In the genomic region with DNA sequence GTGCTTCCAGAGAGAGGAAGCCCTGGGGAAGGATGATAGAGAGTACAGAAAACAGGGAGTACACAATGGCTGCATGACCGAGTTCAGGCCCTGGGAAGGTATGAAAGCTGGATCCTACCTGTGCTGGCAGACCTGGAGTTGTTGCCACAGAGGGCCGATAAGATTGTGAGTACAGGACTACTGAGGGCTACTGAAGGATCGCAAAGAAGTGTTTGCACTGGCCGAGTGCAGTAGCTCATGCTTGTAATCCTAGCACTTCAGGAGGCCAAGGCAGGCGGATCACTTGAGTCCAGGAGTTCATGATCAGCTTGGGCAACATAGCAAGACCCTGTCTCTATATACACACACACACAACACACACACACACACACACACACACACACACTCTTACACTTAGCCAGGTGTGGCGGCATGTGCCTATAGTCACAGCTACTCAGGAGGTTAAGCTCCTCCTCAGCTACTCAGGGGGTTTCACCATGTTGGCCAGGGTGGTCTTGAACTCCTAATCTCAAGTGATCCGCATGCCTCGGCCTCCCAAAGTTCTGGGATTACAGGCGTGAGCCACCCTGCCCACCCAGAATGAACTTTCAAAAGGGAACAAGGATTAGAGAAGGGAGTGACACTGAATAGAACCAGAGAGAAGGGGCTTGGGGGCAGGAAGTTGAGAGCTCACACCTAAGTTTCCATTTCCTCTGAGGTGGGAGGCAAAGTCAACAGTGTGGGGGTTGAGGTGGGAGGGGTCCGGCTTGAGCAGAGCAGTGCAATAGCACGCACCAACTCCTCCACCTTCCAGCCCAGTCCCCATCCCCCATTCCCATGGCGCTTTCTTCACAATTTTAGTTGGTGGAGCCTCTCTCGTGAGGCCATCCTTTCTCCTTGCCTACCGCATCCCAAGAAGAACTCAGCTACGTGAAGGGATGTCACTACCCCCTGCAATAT, we compare ENCODE assay signal across 13 cellular contexts.
A peak's percentile ranks its signal among the peaks of the same experiment; 100 is the strongest.
DNase-seq lines count a peak whose midpoint lies in the region; ATAC-seq and TF ChIP-seq lines count a peak whose summit lies in the region.
"Had no signal": no experiment of that assay in that cellular context is flagged by ENCODE, and none has a peak within 500 bp of the region (broad histone marks: within the 10 kb centered on the region; RNA-seq: fewer than 3 reads in every experiment).

No MANE protein-coding gene starts in this region.

- no peak for TF ChIP-seq CTCF in GM12875 (IDR thresholded peaks at IDR 0.05; ENCODE audit: borderline replicate concordance, insufficient read depth, low read depth, low read length)

- peak; percentile 36 for DNase-seq in activated T-cell treated with anti-CD3 and anti-CD28 coated beads for 4 hours
- peak; percentile 43 for DNase-seq in stimulated activated CD8-positive, alpha-beta memory T cell treated with anti-CD3 and anti-CD28 coated beads, Interleukin-12 subunit alpha, Interleukin-12 subunit beta, amount 100 ng/mL, for 4 hours (ENCODE audit: low read depth)
- no peak for DNase-seq in retina
- no peak for DNase-seq in HuH-7 (ENCODE audit: low spot score)
- no peak for DNase-seq in NCI-H524 (lab: John Stamatoyannopoulos, UW)
- DNase-seq in AG20443 (ENCODE audit: low spot score) = no peak
- DNase-seq: amniotic stem cell; DND-41; NCI-H774; stimulated activated CD4-positive, alpha-beta T cell treated with anti-CD3 and anti-CD28 coated beads, Interleukin-4, amount 100 ng/mL, for 24 hours; T1000 had no signal

- peak overlapping the region; percentile 51 for H3K4me3 ChIP-seq in GM12875 (ENCODE audit: low read depth, low read length)

- ATAC-seq in HG02610 (IDR thresholded peaks at IDR 0.05; ENCODE audit: unreplicated experiment) = peak; percentile 38

Comparison
In these comparisons a context has a peak if more than half of its experiments do, and no peak if none do; other contexts are left out.
1. DNase-seq: peak in activated T-cell treated with anti-CD3 and anti-CD28 coated beads for 4 hours (single experiment) and stimulated activated CD8-positive, alpha-beta memory T cell treated with anti-CD3 and anti-CD28 coated beads, Interleukin-12 subunit alpha, Interleukin-12 subunit beta, amount 100 ng/mL, for 4 hours (single experiment); none in retina (single experiment), HuH-7 (single experiment), NCI-H524 (0 of 2) and AG20443 (single experiment).